Comparison of ENCODE assay signal across 7 cellular contexts in genomic region chr9:123322771-123323481, GRCh38.
DNase-seq lines count a peak whose midpoint lies in the region; ATAC-seq, FAIRE-seq and TF ChIP-seq lines count a peak whose summit lies in the region.

No MANE protein-coding gene starts in this region.

- peaks cover 54% of the 10 kb centered on the region for H3K4me1 Mint-ChIP-seq in memory B cell

- H3K9me3 ChIP-seq in HUES6 (ENCODE audit: control insufficient read depth, insufficient read depth, low read depth, low read length) = 0 out of 2 replicates have a peak, but pooled peaks cover 4% of the 10 kb centered on the region

- no peak for FAIRE-seq in D721Med (lab: Jason Lieb, UNC)

- no peaks in the 10 kb centered on the region for H3K27me3 ChIP-seq in HUES6 (ENCODE audit: control insufficient read depth, insufficient read depth, low read length)

- no peaks in the 10 kb centered on the region for H3K9me3 Mint-ChIP-seq in memory B cell

- H3K4me3 ChIP-seq in HUES6 (ENCODE audit: low read depth, low read length) = 0 out of 2 replicates have a peak overlapping the region, but pooled peaks have one; percentile 3

- no peaks in the 10 kb centered on the region for H3K36me3 Mint-ChIP-seq in memory B cell

- H3K4me1 ChIP-seq in HUES6 (ENCODE audit: control insufficient read depth, insufficient read depth, low read length) = peaks cover 28% of the 10 kb centered on the region

- peak overlapping the region; percentile 5 for H3K9ac ChIP-seq in HUES6 (ENCODE audit: low read length)

- peak overlapping the region; percentile 86 for H3K27ac Mint-ChIP-seq in memory B cell

- H3K36me3 ChIP-seq in HUES6 (ENCODE audit: control insufficient read depth, insufficient read depth, low read length) = no peaks in the 10 kb centered on the region

- no peak overlapping the region; the same call in 1 of the 2 replicates for H3K27ac ChIP-seq in HUES6 (ENCODE audit: low read depth, low read length)

- TF ChIP-seq CTCF in D721Med (IDR thresholded peaks at IDR 0.05; ENCODE audit: insufficient read depth, missing control alignments) = no peak

- no peaks in the 10 kb centered on the region for H3K27me3 Mint-ChIP-seq in memory B cell

- DNase-seq in activated CD8-positive, alpha-beta memory T cell treated with anti-CD3 and anti-CD28 coated beads for 24 hours = peak; percentile 86
- DNase-seq in memory B cell (ENCODE audit: low spot score in 2 of 2) = peak; percentile 38 to 52
- no peak for DNase-seq in COLO668 (lab: John Stamatoyannopoulos, UW; ENCODE audit: unreplicated experiment)
- DNase-seq in D721Med (ENCODE audit: insufficient read length, low spot score) = no peak
- no peak for DNase-seq in DMS114 treated with DMSO at 0.1 percent for 48 hours (lab: John Stamatoyannopoulos, UW; ENCODE audit: unreplicated experiment)

- peak overlapping the region; percentile 76 for H3K4me3 Mint-ChIP-seq in memory B cell

- ATAC-seq in GM19463 (IDR thresholded peaks at IDR 0.05; ENCODE audit: unreplicated experiment) (peak; percentile 51), memory B cell (ENCODE audit: low read depth) (peak; percentile 75)

Comparison
In these comparisons a context has a peak if more than half of its experiments do, and no peak if none do; other contexts are left out.
1. DNase-seq: peak in activated CD8-positive, alpha-beta memory T cell treated with anti-CD3 and anti-CD28 coated beads for 24 hours (single experiment) and memory B cell (2 of 2); none in COLO668 (single experiment), D721Med (single experiment) and DMS114 treated with DMSO at 0.1 percent for 48 hours (single experiment).